ENCODE assay signal across 18 cellular contexts in genomic region chr4:168647976-168648375, GRCh38.
DNase-seq lines count a peak whose midpoint lies in the region; ATAC-seq, FAIRE-seq and TF ChIP-seq lines count a peak whose summit lies in the region.
"Had no signal": no experiment of that assay in that cellular context is flagged by ENCODE, and none has a peak within 500 bp of the region (broad histone marks: within the 10 kb centered on the region; RNA-seq: fewer than 3 reads in every experiment).

No MANE protein-coding gene starts in this region.

- POLR2A ChIA-PET in HCT116 (lab: Charles Lee): interaction anchor here (0.6 to 1.4 kb wide), 3 partner anchors 8 to 362 kb away, joined by 3 to 5 read pairs (median 4); partner anchors contain the start of gene CBR4
- POLR2A ChIA-PET in HepG2 (lab: Yijun Ruan, JAX): no interaction called here

- BruUV-seq in HCT116 (replicated peaks; lab: Mats Ljungman, UMichigan): no TSS peak
- BruUV-seq in HepG2 (replicated peaks; lab: Mats Ljungman, UMichigan): no TSS peak

- RAD21 ChIA-PET in HCT116 (lab: Charles Lee; ENCODE audit: low non-redundant PET in 1 of 2, low total read pairs in 2 of 2, uncharacterized antibody in 2 of 2, unreplicated experiment in 2 of 2): no interaction called here

- no peak for TF ChIP-seq RAD21 in HCT116 (IDR thresholded peaks at IDR 0.05; ENCODE audit: low read depth)
- TF ChIP-seq RAD21 in HepG2 (CRISPR knock-in tag; IDR thresholded peaks at IDR 0.05): no peak

- H3K27ac ChIP-seq in HCT116 (ENCODE audit: low read depth, low read length) (peak overlapping the region; percentile 94), osteoblast (ENCODE audit: low read depth, low read length) (peak overlapping the region; percentile 81), HepG2 (ENCODE audit: extremely low read length, insufficient read depth, low read length) (no peak overlapping the region)
- H3K27ac ChIP-seq: ovary, right lobe of liver had no signal

- H3K4me1 ChIP-seq in HCT116 (ENCODE audit: control insufficient read depth in 1 of 2, insufficient read depth in 2 of 2, low read length in 2 of 2) (peaks cover 76 to 88% of the 10 kb centered on the region in 2 experiments), osteoblast (ENCODE audit: insufficient read depth, low read length) (peaks cover 44% of the 10 kb centered on the region), HepG2 (ENCODE audit: insufficient read depth, low read length) (no peaks in the 10 kb centered on the region)
- H3K4me1 ChIP-seq: right lobe of liver had no signal

- H3K9me3 Mint-ChIP-seq in glutamatergic neuron (ENCODE audit: unreplicated experiment): no peaks in the 10 kb centered on the region
- H3K9me3 Mint-ChIP-seq: activated naive CD4-positive, alpha-beta T cell treated with anti-CD3 and anti-CD28 coated beads, Interleukin-2, amount 10 ng/mL, durations not matched to agents 7 days and 5 days; activated T-cell treated with anti-CD3 and anti-CD28 coated beads, Interleukin-2, amount 50 U/mL, for 72 hours; CD4-positive, CD25-positive, alpha-beta regulatory T cell had no signal

- H3K79me2 ChIP-seq in HCT116 (ENCODE audit: insufficient read depth, low read length) (peaks cover 54% of the 10 kb centered on the region), osteoblast (ENCODE audit: insufficient read depth, low read length) (peaks cover 84% of the 10 kb centered on the region), HepG2 (ENCODE audit: insufficient read depth, low read length) (no peaks in the 10 kb centered on the region)

- peaks cover 30% of the 10 kb centered on the region for H3K4me1 Mint-ChIP-seq in glutamatergic neuron (ENCODE audit: low read depth, unreplicated experiment)
- H3K4me1 Mint-ChIP-seq: activated CD4-positive, alpha-beta T cell treated with anti-CD3 and anti-CD28 coated beads for 36 hours; activated naive CD4-positive, alpha-beta T cell treated with anti-CD3 and anti-CD28 coated beads, Interleukin-2, amount 10 ng/mL, durations not matched to agents 7 days and 5 days; CD4-positive, CD25-positive, alpha-beta regulatory T cell; immature natural killer cell had no signal

- no peak overlapping the region for H2AFZ ChIP-seq in HCT116 (ENCODE audit: low read depth, low read length, poor library complexity, severe bottlenecking)
- no peak overlapping the region for H2AFZ ChIP-seq in osteoblast (ENCODE audit: low read length)
- H2AFZ ChIP-seq in HepG2 (ENCODE audit: low read length): no peak overlapping the region

- H3K4me2 ChIP-seq in HCT116 (ENCODE audit: low read length) (peak overlapping the region; percentile 34), osteoblast (ENCODE audit: insufficient read depth, low read length) (no peak overlapping the region), HepG2 (ENCODE audit: low read depth, low read length) (no peak overlapping the region)

- H3K9ac ChIP-seq in HCT116 (ENCODE audit: low read length): peak overlapping the region; percentile 15
- no peak overlapping the region for H3K9ac ChIP-seq in HepG2 (ENCODE audit: insufficient read depth, low read depth, low read length)

- CTCF ChIA-PET in HCT116 (lab: Charles Lee) (no interaction called here), HepG2 (lab: Yijun Ruan, JAX; ENCODE audit: low intra/inter-chr PET ratio, low total read pairs) (no interaction called here)

- in situ Hi-C loops in HepG2 (cut with HindIII; ENCODE audit: extremely low pct_ligation_motif_present, low pct_unique_long_range_greater_than_20kb): no loop called here

- intact Hi-C loops in HCT116 (cut with micrococcal nuclease): no loop called here
- intact Hi-C loops in HepG2 (cut with micrococcal nuclease; ENCODE audit: unreplicated experiment): no loop called here

- H3K27me3 ChIP-seq in HCT116 (ENCODE audit: insufficient read depth, low read length) (no peaks in the 10 kb centered on the region), osteoblast (ENCODE audit: insufficient read depth, low read length) (no peaks in the 10 kb centered on the region), HepG2 (ENCODE audit: control insufficient read depth in 1 of 2, insufficient read depth in 2 of 2, low read length in 2 of 2) (no peaks in the 10 kb centered on the region)
- H3K27me3 ChIP-seq: heart right ventricle, ovary, right lobe of liver had no signal

- H3K9me2 ChIP-seq in HCT116 (ENCODE audit: insufficient read depth): no peaks in the 10 kb centered on the region

- ATAC-seq in HCT116 (peak; percentile 39; the same call in 1 of the 2 replicates), HepG2 (no peak)
- ATAC-seq: activated CD4-positive, alpha-beta T cell treated with anti-CD3 and anti-CD28 coated beads for 36 hours; activated T-cell treated with anti-CD3 and anti-CD28 coated beads, Interleukin-2, amount 50 U/mL, for 72 hours; right lobe of liver had no signal

- no peak overlapping the region for H3K4me3 Mint-ChIP-seq in glutamatergic neuron (ENCODE audit: unreplicated experiment)
- H3K4me3 Mint-ChIP-seq: activated CD4-positive, alpha-beta T cell treated with anti-CD3 and anti-CD28 coated beads for 36 hours; activated naive CD4-positive, alpha-beta T cell treated with anti-CD3 and anti-CD28 coated beads, Interleukin-2, amount 10 ng/mL, durations not matched to agents 7 days and 5 days; activated T-cell treated with anti-CD3 and anti-CD28 coated beads, Interleukin-2, amount 50 U/mL, for 72 hours; CD4-positive, CD25-positive, alpha-beta regulatory T cell; immature natural killer cell had no signal

- H4K20me1 ChIP-seq in HCT116 (ENCODE audit: insufficient read depth) (no peaks in the 10 kb centered on the region), osteoblast (ENCODE audit: insufficient read depth, low read length) (peaks cover 13% of the 10 kb centered on the region), HepG2 (ENCODE audit: insufficient read depth, low read length) (no peaks in the 10 kb centered on the region)

- TF ChIP-seq POLR2A in HCT116 (IDR thresholded peaks at IDR 0.05; ENCODE audit: borderline replicate concordance, extremely low read depth, insufficient read depth, insufficient read length) (no peak), HepG2 (IDR thresholded peaks at IDR 0.05; ENCODE audit: insufficient read depth in 1 of 2, low read depth in 2 of 2, low read length in 2 of 2) (no peak)

- H3K36me3 ChIP-seq in HCT116 (ENCODE audit: control insufficient read depth in 1 of 2, insufficient read depth in 2 of 2, low read length in 2 of 2) (no peaks in the 10 kb centered on the region), osteoblast (ENCODE audit: insufficient read depth, low read length) (no peaks in the 10 kb centered on the region), HepG2 (replicated peaks in 1 of 2; ENCODE audit: control insufficient read depth in 1 of 2, insufficient read depth in 2 of 2, low read length in 2 of 2) (no peaks in the 10 kb centered on the region)
- H3K36me3 ChIP-seq: heart right ventricle, ovary, right lobe of liver had no signal

- no peaks in the 10 kb centered on the region for H3K36me3 Mint-ChIP-seq in glutamatergic neuron (ENCODE audit: unreplicated experiment)
- H3K36me3 Mint-ChIP-seq: activated naive CD4-positive, alpha-beta T cell treated with anti-CD3 and anti-CD28 coated beads, Interleukin-2, amount 10 ng/mL, durations not matched to agents 7 days and 5 days; CD4-positive, CD25-positive, alpha-beta regulatory T cell; immature natural killer cell had no signal

- DNase-seq in HCT116 (ENCODE audit: low read depth, low spot score) (no peak), NCI-H69 (lab: John Stamatoyannopoulos, UW) (peak; percentile 48), glomerular visceral epithelial cell (ENCODE audit: extremely low spot score) (peak; percentile 81), osteoblast (ENCODE audit: insufficient read length, low spot score, missing footprints) (peak; percentile 35), glutamatergic neuron (no peak), HepG2 (ENCODE audit: low spot score) (no peak), COLO829 (ENCODE audit: low spot score) (no peak)
- DNase-seq: activated CD4-positive, alpha-beta T cell treated with anti-CD3 and anti-CD28 coated beads for 36 hours; activated naive CD4-positive, alpha-beta T cell treated with anti-CD3 and anti-CD28 coated beads, Interleukin-2, amount 10 ng/mL, durations not matched to agents 7 days and 5 days; activated T-cell treated with anti-CD3 and anti-CD28 coated beads, Interleukin-2, amount 50 U/mL, for 72 hours; CD4-positive, CD25-positive, alpha-beta regulatory T cell; GOT3; heart right ventricle; immature natural killer cell; NCI-H524; ovary; right lobe of liver; SHP77 had no signal

- TF ChIP-seq EP300 in HepG2 (IDR thresholded peaks at IDR 0.05; ENCODE audit: low read depth in 2 of 2, low read length in 2 of 2) (no peak), HepG2 (CRISPR knock-in tag; IDR thresholded peaks at IDR 0.05; ENCODE audit: borderline replicate concordance) (no peak)

- no peaks in the 10 kb centered on the region for H3K27me3 Mint-ChIP-seq in glutamatergic neuron (ENCODE audit: unreplicated experiment)

- H3K9me3 ChIP-seq in HCT116 (ENCODE audit: control insufficient read depth in 1 of 2, insufficient read depth in 1 of 2, low read depth in 1 of 2, low read length in 2 of 2): no peaks in the 10 kb centered on the region
- H3K9me3 ChIP-seq in osteoblast (ENCODE audit: low read depth, low read length): no peaks in the 10 kb centered on the region
- H3K9me3 ChIP-seq in HepG2 (ENCODE audit: low read length): no peaks in the 10 kb centered on the region
- H3K9me3 ChIP-seq: heart right ventricle, ovary, right lobe of liver had no signal

- H3K4me3 ChIP-seq in HCT116 (replicated peaks in 1 of 2; ENCODE audit: low read depth in 1 of 2, low read length in 2 of 2) (no peak overlapping the region), osteoblast (ENCODE audit: insufficient read depth, low read length) (no peak overlapping the region), HepG2 (replicated peaks in 1 of 3; ENCODE audit: insufficient read depth in 1 of 3, low read depth in 2 of 3, low read length in 3 of 3) (no peak overlapping the region)
- H3K4me3 ChIP-seq: heart right ventricle, ovary, right lobe of liver had no signal

- whole genome bisulfite sequencing in HepG2 (ENCODE audit: low lambda C conversion rate): 56% methylated on average over 3 of the region's 3 CpGs

- no peak for FAIRE-seq in HepG2 (lab: Jason Lieb, UNC)

- H3K27ac Mint-ChIP-seq in glutamatergic neuron (ENCODE audit: unreplicated experiment): no peak overlapping the region
- H3K27ac Mint-ChIP-seq: activated CD4-positive, alpha-beta T cell treated with anti-CD3 and anti-CD28 coated beads for 36 hours; activated naive CD4-positive, alpha-beta T cell treated with anti-CD3 and anti-CD28 coated beads, Interleukin-2, amount 10 ng/mL, durations not matched to agents 7 days and 5 days; activated T-cell treated with anti-CD3 and anti-CD28 coated beads, Interleukin-2, amount 50 U/mL, for 72 hours; CD4-positive, CD25-positive, alpha-beta regulatory T cell; immature natural killer cell had no signal

- TF ChIP-seq CTCF in HCT116 (IDR thresholded peaks at IDR 0.05 in 2 of 3, conservative IDR thresholded peaks at IDR 0.05 in 1 of 3; ENCODE audit: borderline replicate concordance in 1 of 3, insufficient read depth in 1 of 3, low read depth in 2 of 3, low read length in 2 of 3) (no peak), osteoblast (IDR thresholded peaks at IDR 0.05; ENCODE audit: extremely low read depth, low read depth, low read length) (no peak), glutamatergic neuron (IDR thresholded peaks at IDR 0.05; ENCODE audit: partially characterized antibody, unreplicated experiment) (no peak), HepG2 (CRISPR knock-in tag; IDR thresholded peaks at IDR 0.05) (no peak)

TF ChIP-seq in HepG2, 621 proteins besides CTCF, POLR2A, EP300 and RAD21 (continues in another document):
- no peak for TF ChIP-seq ZNF605 (CRISPR knock-in tag; IDR thresholded peaks at IDR 0.05)

Comparison
In these comparisons a context has a peak if more than half of its experiments do, and no peak if none do; other contexts are left out.
1. DNase-seq: peak in NCI-H69 (single experiment), glomerular visceral epithelial cell (single experiment) and osteoblast (single experiment); none in HCT116 (single experiment), glutamatergic neuron (single experiment), HepG2 (single experiment) and COLO829 (single experiment).